9 cellular contexts compared by ENCODE assay signal in genomic region chr2:15311201-15311882, GRCh38.
DNase-seq lines count a peak whose midpoint lies in the region; ATAC-seq and TF ChIP-seq lines count a peak whose summit lies in the region.
"Had no signal": no experiment of that assay in that cellular context is flagged by ENCODE, and none has a peak within 500 bp of the region (broad histone marks: within the 10 kb centered on the region; RNA-seq: fewer than 3 reads in every experiment).

No MANE protein-coding gene starts in this region.

- H3K36me3 ChIP-seq in BLaER1 (peaks cover 26% of the 10 kb centered on the region), WERI-Rb-1 (no peaks in the 10 kb centered on the region)

- ATAC-seq in GM18909 (IDR thresholded peaks at IDR 0.05; ENCODE audit: poor library complexity, unreplicated experiment): peak; percentile 72
- peak; percentile 44 for ATAC-seq in HG02938 (IDR thresholded peaks at IDR 0.05; ENCODE audit: unreplicated experiment)
- no peak for ATAC-seq in left cardiac atrium

- peak; percentile 51 for DNase-seq in OCI-M1 (lab: John Stamatoyannopoulos, UW)
- DNase-seq in WERI-Rb-1: no peak
- DNase-seq in activated effector memory CD4-positive, alpha-beta T cell treated with Interleukin-2 at 50 U/mL for 16 hours: no peak
- DNase-seq in activated CD8-positive, alpha-beta memory T cell treated with anti-CD3 and anti-CD28 coated beads, Interleukin-2, amount 50 U/mL, for 4 hours: no peak
- DNase-seq in left cardiac atrium: no peak
- DNase-seq: activated CD4-positive, CD25-positive, alpha-beta regulatory T cell had no signal

- H3K27ac ChIP-seq in BLaER1 (peak overlapping the region; percentile 13; the same call in 1 of the 2 replicates), WERI-Rb-1 (no peak overlapping the region)

- H3K4me1 ChIP-seq in BLaER1: peaks cover 41% of the 10 kb centered on the region

- H3K27me3 ChIP-seq in BLaER1 (no peaks in the 10 kb centered on the region), WERI-Rb-1 (ENCODE audit: insufficient read depth, low read depth, severe bottlenecking) (no peaks in the 10 kb centered on the region)

- H3K4me2 ChIP-seq in BLaER1: peak overlapping the region; percentile 62

- no peaks in the 10 kb centered on the region for H4K20me1 ChIP-seq in BLaER1

- no peak overlapping the region for H3K9ac ChIP-seq in BLaER1

- H3K9me3 ChIP-seq in BLaER1 (peaks cover 3% of the 10 kb centered on the region; the same call in 1 of the 2 replicates), WERI-Rb-1 (ENCODE audit: severe bottlenecking) (no peaks in the 10 kb centered on the region)

- intact Hi-C loops in left cardiac atrium (cut with DNase I): no loop called here

- H3K4me3 ChIP-seq in BLaER1 (no peak overlapping the region), WERI-Rb-1 (ENCODE audit: low read depth, low read length) (no peak overlapping the region)

- no peak for TF ChIP-seq CTCF in WERI-Rb-1 (IDR thresholded peaks at IDR 0.05; ENCODE audit: low read depth, low read length)

Comparison
In these comparisons a context has a peak if more than half of its experiments do, and no peak if none do; other contexts are left out.
1. ATAC-seq: peak in GM18909 (single experiment) and HG02938 (single experiment); none in left cardiac atrium (0 of 2).